Comparison of ENCODE assay signal across 39 cellular contexts in the genomic region with DNA sequence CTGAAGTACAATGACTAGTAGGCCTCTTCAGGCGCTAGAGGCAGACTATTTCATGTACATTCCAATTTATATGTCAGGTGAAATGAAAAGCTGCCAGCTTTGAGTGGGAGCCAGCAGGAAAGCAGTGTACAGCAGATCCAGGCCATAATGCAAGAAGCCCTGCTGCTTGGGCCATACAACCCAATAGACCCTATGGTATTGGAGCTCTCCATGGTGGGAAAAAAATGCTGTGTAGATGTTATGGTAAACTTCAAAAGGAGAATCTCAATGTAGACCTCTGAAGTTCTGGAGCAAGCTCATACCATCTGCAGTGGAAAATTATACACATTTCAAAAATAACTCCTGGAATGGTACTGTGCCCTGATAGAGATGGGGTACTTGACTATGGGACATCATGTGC.
"Had no signal": no experiment of that assay in that cellular context is flagged by ENCODE, and none has a peak within 500 bp of the region (broad histone marks: within the 10 kb centered on the region; RNA-seq: fewer than 3 reads in every experiment).

No MANE protein-coding gene starts in this region.

- H3K36me3 ChIP-seq: ascending aorta, cardiac muscle cell had no signal

- H3K27ac ChIP-seq: ascending aorta, cardiac muscle cell, VCaP had no signal

- DNase-seq: activated CD4-positive, alpha-beta memory T cell treated with anti-CD3 and anti-CD28 coated beads, Interleukin-2, amount 10 ng/mL, durations not matched to agents 7 days and 5 days; activated CD4-positive, alpha-beta T cell treated with anti-CD3 and anti-CD28 coated beads for 1 hour; activated CD4-positive, alpha-beta T cell treated with anti-CD3 and anti-CD28 coated beads for 36 hours; activated CD4-positive, alpha-beta T cell treated with anti-CD3 and anti-CD28 coated beads for 48 hours; activated CD4-positive, alpha-beta T cell treated with anti-CD3 and anti-CD28 coated beads, Interleukin-2, amount 10 ng/mL, durations not matched to agents 7 days and 5 days; activated CD4-positive, alpha-beta T cell treated with anti-CD3 and anti-CD28 coated beads, Interleukin-2, amount 50 U/mL, for 48 hours; activated CD4-positive, CD25-positive, alpha-beta regulatory T cell; activated CD8-positive, alpha-beta memory T cell treated with anti-CD3 and anti-CD28 coated beads for 24 hours; activated CD8-positive, alpha-beta memory T cell treated with anti-CD3 and anti-CD28 coated beads, Interleukin-2, amount 10 ng/mL, durations not matched to agents 7 days and 5 days; activated CD8-positive, alpha-beta memory T cell treated with anti-CD3 and anti-CD28 coated beads, Interleukin-2, amount 50 U/mL, for 48 hours; activated CD8-positive, alpha-beta T cell treated with anti-CD3 and anti-CD28 coated beads, Interleukin-2, amount 10 ng/mL, durations not matched to agents 7 days and 5 days; activated effector memory CD4-positive, alpha-beta T cell treated with Interleukin-2 at 50 U/mL for 16 hours; activated gamma-delta T cell; activated naive CD4-positive, alpha-beta T cell treated with anti-CD3 and anti-CD28 coated beads, Interleukin-2, amount 10 ng/mL, durations not matched to agents 7 days and 5 days; activated naive CD4-positive, alpha-beta T cell treated with Interleukin-2 at 50 U/mL for 16 hours; activated naive CD8-positive, alpha-beta T cell treated with anti-CD3 and anti-CD28 coated beads, Interleukin-2, amount 10 ng/mL, durations not matched to agents 7 days and 5 days; activated naive CD8-positive, alpha-beta T cell treated with anti-CD3 and anti-CD28 coated beads, Interleukin-2, amount 50 U/mL, for 24 hours; activated T-cell treated with anti-CD3 and anti-CD28 coated beads, Interleukin-2, amount 50 U/mL, for 24 hours; activated T-cell treated with anti-CD3 and anti-CD28 coated beads, Interleukin-2, amount 50 U/mL, for 48 hours; amygdala; anterior cingulate cortex; caudate nucleus; cerebellar nuclear complex; T-helper 2 cell; T-helper 9 cell had no signal

- H3K4me3 Mint-ChIP-seq: activated CD4-positive, alpha-beta memory T cell treated with anti-CD3 and anti-CD28 coated beads, Interleukin-2, amount 10 ng/mL, durations not matched to agents 7 days and 5 days; activated CD4-positive, alpha-beta T cell treated with anti-CD3 and anti-CD28 coated beads for 36 hours; activated CD4-positive, alpha-beta T cell treated with anti-CD3 and anti-CD28 coated beads, Interleukin-2, amount 10 ng/mL, durations not matched to agents 7 days and 5 days; activated CD8-positive, alpha-beta memory T cell treated with anti-CD3 and anti-CD28 coated beads, Interleukin-2, amount 10 ng/mL, durations not matched to agents 7 days and 5 days; activated CD8-positive, alpha-beta T cell treated with anti-CD3 and anti-CD28 coated beads, Interleukin-2, amount 10 ng/mL, durations not matched to agents 7 days and 5 days; activated naive CD4-positive, alpha-beta T cell treated with anti-CD3 and anti-CD28 coated beads, Interleukin-2, amount 10 ng/mL, durations not matched to agents 7 days and 5 days; activated naive CD4-positive, alpha-beta T cell treated with anti-CD3 and anti-CD28 coated beads, Interleukin-2, amount 50 U/mL, for 24 hours; activated naive CD8-positive, alpha-beta T cell; activated naive CD8-positive, alpha-beta T cell treated with anti-CD3 and anti-CD28 coated beads, Interleukin-2, amount 10 ng/mL, durations not matched to agents 7 days and 5 days; activated naive CD8-positive, alpha-beta T cell treated with anti-CD3 and anti-CD28 coated beads, Interleukin-2, amount 50 U/mL, for 24 hours; activated T-cell treated with anti-CD3 and anti-CD28 coated beads, Interleukin-2, amount 50 U/mL, for 24 hours; brain; central memory CD8-positive, alpha-beta T cell; T-helper 1 cell treated with Interleukin-12 subunit alpha and Interleukin-12 subunit beta and Interleukin-4 antibody, amounts not matched to agents 30 μg/mL and 1 μg/mL, for 36 hours; T-helper 2 cell treated with Interferon-gamma antibody and Interleukin-4, amounts not matched to agents 5 μg/mL and 100 μg/mL, for 36 hours; WTC11 had no signal

- H3K9me3 Mint-ChIP-seq: activated CD4-positive, alpha-beta memory T cell treated with anti-CD3 and anti-CD28 coated beads, Interleukin-2, amount 10 ng/mL, durations not matched to agents 7 days and 5 days; activated CD4-positive, alpha-beta T cell treated with anti-CD3 and anti-CD28 coated beads, Interleukin-2, amount 10 ng/mL, durations not matched to agents 7 days and 5 days; activated naive CD4-positive, alpha-beta T cell treated with anti-CD3 and anti-CD28 coated beads, Interleukin-2, amount 10 ng/mL, durations not matched to agents 7 days and 5 days; activated naive CD4-positive, alpha-beta T cell treated with anti-CD3 and anti-CD28 coated beads, Interleukin-2, amount 50 U/mL, for 24 hours; activated naive CD8-positive, alpha-beta T cell treated with anti-CD3 and anti-CD28 coated beads, Interleukin-2, amount 10 ng/mL, durations not matched to agents 7 days and 5 days; activated naive CD8-positive, alpha-beta T cell treated with anti-CD3 and anti-CD28 coated beads, Interleukin-2, amount 50 U/mL, for 24 hours; activated T-cell treated with anti-CD3 and anti-CD28 coated beads, Interleukin-2, amount 50 U/mL, for 24 hours; activated T-helper 2 cell treated with anti-CD3 and anti-CD28 coated beads, Interferon-gamma antibody, Interleukin-2, Interleukin-4, amounts not matched to agents 10 μg/mL and 5 μg/mL and 100 μg/mL, durations not matched to agents 14 hours and 24 hours and 36 hours; central memory CD8-positive, alpha-beta T cell; T-helper 1 cell treated with Interleukin-12 subunit alpha and Interleukin-12 subunit beta and Interleukin-4 antibody, amounts not matched to agents 30 μg/mL and 1 μg/mL, for 36 hours; T-helper 2 cell treated with Interferon-gamma antibody and Interleukin-4, amounts not matched to agents 5 μg/mL and 100 μg/mL, for 36 hours; WTC11 had no signal

- FAIRE-seq: bronchial epithelial cell, TTC549 had no signal

- ATAC-seq: activated CD4-positive, alpha-beta T cell treated with anti-CD3 and anti-CD28 coated beads for 36 hours; activated CD4-positive, CD25-positive, alpha-beta regulatory T cell treated with anti-CD3 and anti-CD28 coated beads, Interleukin-2, amount 50 U/mL, for 24 hours; activated CD8-positive, alpha-beta memory T cell treated with anti-CD3 and anti-CD28 coated beads, Interleukin-2, amount 10 ng/mL, durations not matched to agents 7 days and 5 days; activated CD8-positive, alpha-beta T cell treated with anti-CD3 and anti-CD28 coated beads, Interleukin-2, amount 10 ng/mL, durations not matched to agents 7 days and 5 days; activated naive CD8-positive, alpha-beta T cell treated with anti-CD3 and anti-CD28 coated beads, Interleukin-2, amount 50 U/mL, for 24 hours; WTC11 had no signal

- H3K27ac Mint-ChIP-seq: activated CD4-positive, alpha-beta memory T cell treated with anti-CD3 and anti-CD28 coated beads, Interleukin-2, amount 10 ng/mL, durations not matched to agents 7 days and 5 days; activated CD4-positive, alpha-beta T cell treated with anti-CD3 and anti-CD28 coated beads for 36 hours; activated CD4-positive, alpha-beta T cell treated with anti-CD3 and anti-CD28 coated beads, Interleukin-2, amount 10 ng/mL, durations not matched to agents 7 days and 5 days; activated CD8-positive, alpha-beta memory T cell treated with anti-CD3 and anti-CD28 coated beads, Interleukin-2, amount 10 ng/mL, durations not matched to agents 7 days and 5 days; activated CD8-positive, alpha-beta T cell treated with anti-CD3 and anti-CD28 coated beads, Interleukin-2, amount 10 ng/mL, durations not matched to agents 7 days and 5 days; activated naive CD4-positive, alpha-beta T cell treated with anti-CD3 and anti-CD28 coated beads, Interleukin-2, amount 10 ng/mL, durations not matched to agents 7 days and 5 days; activated naive CD4-positive, alpha-beta T cell treated with anti-CD3 and anti-CD28 coated beads, Interleukin-2, amount 50 U/mL, for 24 hours; activated naive CD8-positive, alpha-beta T cell; activated naive CD8-positive, alpha-beta T cell treated with anti-CD3 and anti-CD28 coated beads, Interleukin-2, amount 10 ng/mL, durations not matched to agents 7 days and 5 days; activated naive CD8-positive, alpha-beta T cell treated with anti-CD3 and anti-CD28 coated beads, Interleukin-2, amount 50 U/mL, for 24 hours; activated T-cell treated with anti-CD3 and anti-CD28 coated beads, Interleukin-2, amount 50 U/mL, for 24 hours; activated T-helper 2 cell treated with anti-CD3 and anti-CD28 coated beads, Interferon-gamma antibody, Interleukin-2, Interleukin-4, amounts not matched to agents 10 μg/mL and 5 μg/mL and 100 μg/mL, durations not matched to agents 14 hours and 24 hours and 36 hours; brain; T-helper 1 cell treated with Interleukin-12 subunit alpha and Interleukin-12 subunit beta and Interleukin-4 antibody, amounts not matched to agents 30 μg/mL and 1 μg/mL, for 36 hours; T-helper 2 cell treated with Interferon-gamma antibody and Interleukin-4, amounts not matched to agents 5 μg/mL and 100 μg/mL, for 36 hours; WTC11 had no signal

- H3K4me1 ChIP-seq: ascending aorta had no signal

- H3K4me3 ChIP-seq: ascending aorta, cardiac muscle cell had no signal

- H3K27me3 Mint-ChIP-seq: activated naive CD4-positive, alpha-beta T cell treated with anti-CD3 and anti-CD28 coated beads, Interleukin-2, amount 50 U/mL, for 24 hours had no signal

- H3K27me3 ChIP-seq: ascending aorta, cardiac muscle cell had no signal

- H3K4me1 Mint-ChIP-seq: activated CD4-positive, alpha-beta memory T cell treated with anti-CD3 and anti-CD28 coated beads, Interleukin-2, amount 10 ng/mL, durations not matched to agents 7 days and 5 days; activated CD4-positive, alpha-beta T cell treated with anti-CD3 and anti-CD28 coated beads for 36 hours; activated CD4-positive, alpha-beta T cell treated with anti-CD3 and anti-CD28 coated beads, Interleukin-2, amount 10 ng/mL, durations not matched to agents 7 days and 5 days; activated CD8-positive, alpha-beta memory T cell treated with anti-CD3 and anti-CD28 coated beads, Interleukin-2, amount 10 ng/mL, durations not matched to agents 7 days and 5 days; activated naive CD4-positive, alpha-beta T cell treated with anti-CD3 and anti-CD28 coated beads, Interleukin-2, amount 10 ng/mL, durations not matched to agents 7 days and 5 days; activated naive CD4-positive, alpha-beta T cell treated with anti-CD3 and anti-CD28 coated beads, Interleukin-2, amount 50 U/mL, for 24 hours; activated naive CD8-positive, alpha-beta T cell treated with anti-CD3 and anti-CD28 coated beads, Interleukin-2, amount 10 ng/mL, durations not matched to agents 7 days and 5 days; activated naive CD8-positive, alpha-beta T cell treated with anti-CD3 and anti-CD28 coated beads, Interleukin-2, amount 50 U/mL, for 24 hours; brain; central memory CD8-positive, alpha-beta T cell; WTC11 had no signal

- H3K36me3 Mint-ChIP-seq: activated CD8-positive, alpha-beta memory T cell treated with anti-CD3 and anti-CD28 coated beads, Interleukin-2, amount 10 ng/mL, durations not matched to agents 7 days and 5 days; activated naive CD4-positive, alpha-beta T cell treated with anti-CD3 and anti-CD28 coated beads, Interleukin-2, amount 10 ng/mL, durations not matched to agents 7 days and 5 days; activated naive CD4-positive, alpha-beta T cell treated with anti-CD3 and anti-CD28 coated beads, Interleukin-2, amount 50 U/mL, for 24 hours; activated naive CD8-positive, alpha-beta T cell; activated naive CD8-positive, alpha-beta T cell treated with anti-CD3 and anti-CD28 coated beads, Interleukin-2, amount 10 ng/mL, durations not matched to agents 7 days and 5 days; brain; WTC11 had no signal

- H3K9me3 ChIP-seq: ascending aorta had no signal
